In genomic region chr18:46859855-46860254, GRCh38 we compare ENCODE assay signal across 1 cellular context.
TF ChIP-seq lines count a peak whose summit lies in the region.

No MANE protein-coding gene starts in this region.

TF ChIP-seq in GM23338, 12 proteins besides CTCF, POLR2A, EP300 and RAD21 (continued from another document):
- TF ChIP-seq REST (IDR thresholded peaks at IDR 0.05; ENCODE audit: unreplicated experiment) = no peak
- TF ChIP-seq EZH2 (IDR thresholded peaks at IDR 0.05; ENCODE audit: low read depth, unreplicated experiment) = no peak
